Comparison of ENCODE assay signal across 15 cellular contexts in the genomic region with DNA sequence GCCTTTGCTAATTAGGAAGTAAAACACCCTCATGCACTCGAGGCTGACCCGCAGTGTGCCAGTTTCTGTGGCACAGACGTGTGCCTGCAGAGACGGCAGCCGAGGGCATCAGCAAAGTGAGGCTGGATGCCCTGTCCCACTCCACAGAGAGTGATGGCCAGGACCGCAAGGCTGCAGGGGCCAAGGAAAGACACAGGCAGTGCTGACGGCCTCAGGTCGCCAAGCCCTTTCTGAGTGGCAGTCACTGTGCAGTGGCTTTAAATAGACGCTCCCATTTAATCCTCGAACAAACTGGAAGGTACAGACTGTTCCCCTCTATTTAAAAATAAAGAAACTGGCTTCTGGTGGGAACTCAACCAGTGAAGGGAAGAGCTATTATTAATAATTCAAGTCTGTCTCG.
DNase-seq lines count a peak whose midpoint lies in the region; ATAC-seq and TF ChIP-seq lines count a peak whose summit lies in the region.
"Had no signal": no experiment of that assay in that cellular context is flagged by ENCODE, and none has a peak within 500 bp of the region (broad histone marks: within the 10 kb centered on the region; RNA-seq: fewer than 3 reads in every experiment).

No MANE protein-coding gene starts in this region.

- CTCF ChIA-PET in WTC11 (lab: Charles Lee) = no interaction called here
- CTCF ChIA-PET in activated naive CD4-positive, alpha-beta T cell treated with anti-CD3 and anti-CD28 coated beads, Interleukin-2, amount 10 ng/mL, durations not matched to agents 7 days and 5 days (lab: Charles Lee) = no interaction called here

- no peak overlapping the region for H3K4me3 Mint-ChIP-seq in WTC11
- no peak overlapping the region for H3K4me3 Mint-ChIP-seq in activated naive CD4-positive, alpha-beta T cell treated with anti-CD3 and anti-CD28 coated beads, Interleukin-2, amount 10 ng/mL, durations not matched to agents 7 days and 5 days
- H3K4me3 Mint-ChIP-seq: B cell; CD4-positive, alpha-beta T cell had no signal

- H3K27ac ChIP-seq in heart left ventricle = peak overlapping the region in 4 of 12 donors; percentile 37 to 60 (median 40)
- peak overlapping the region; percentile 68 for H3K27ac ChIP-seq in right cardiac atrium (ENCODE audit: low read length)
- peak overlapping the region; percentile 60 to 78 for H3K27ac ChIP-seq in tibial artery
- H3K27ac ChIP-seq: GM23248, HL-60 had no signal

- H3K36me3 Mint-ChIP-seq in WTC11 = no peaks in the 10 kb centered on the region
- no peaks in the 10 kb centered on the region for H3K36me3 Mint-ChIP-seq in activated naive CD4-positive, alpha-beta T cell treated with anti-CD3 and anti-CD28 coated beads, Interleukin-2, amount 10 ng/mL, durations not matched to agents 7 days and 5 days

- H3K4me3 ChIP-seq in heart left ventricle (no peak overlapping the region), right cardiac atrium (ENCODE audit: low read length) (no peak overlapping the region), tibial artery (no peak overlapping the region)
- H3K4me3 ChIP-seq: GM23248 had no signal

- no peak overlapping the region for H3K27ac Mint-ChIP-seq in WTC11
- H3K27ac Mint-ChIP-seq in activated naive CD4-positive, alpha-beta T cell treated with anti-CD3 and anti-CD28 coated beads, Interleukin-2, amount 10 ng/mL, durations not matched to agents 7 days and 5 days = no peak overlapping the region
- H3K27ac Mint-ChIP-seq: B cell; CD4-positive, alpha-beta T cell had no signal

- H3K9me3 Mint-ChIP-seq in WTC11 = peaks cover 10% of the 10 kb centered on the region
- peaks cover 6% of the 10 kb centered on the region for H3K9me3 Mint-ChIP-seq in activated naive CD4-positive, alpha-beta T cell treated with anti-CD3 and anti-CD28 coated beads, Interleukin-2, amount 10 ng/mL, durations not matched to agents 7 days and 5 days
- H3K9me3 Mint-ChIP-seq: CD4-positive, alpha-beta T cell had no signal

- H3K36me3 ChIP-seq in heart left ventricle (no peaks in the 10 kb centered on the region), tibial artery (no peaks in the 10 kb centered on the region)

- intact Hi-C loops in Right ventricle myocardium superior (cut with DNase I) = no loop called here
- intact Hi-C loops in cardiac septum (cut with DNase I) = no loop called here
- intact Hi-C loops in heart left ventricle (cut with DNase I) = no loop called here
- intact Hi-C loops in right cardiac atrium (cut with DNase I) = no loop called here
- intact Hi-C loops in tibial artery (cut with DNase I; ENCODE audit: low total_unique reads) = no loop called here

- POLR2A ChIA-PET in WTC11 (lab: Charles Lee) = no interaction called here

- WGBS in heart left ventricle, 4 donors = 45 to 73% (median 54%) methylated on average over 11 of the region's 11 CpGs
- WGBS in right cardiac atrium = 66% methylated on average over 11 of the region's 11 CpGs

- H3K27me3 Mint-ChIP-seq in WTC11 (ENCODE audit: low read depth) = no peaks in the 10 kb centered on the region
- no peaks in the 10 kb centered on the region for H3K27me3 Mint-ChIP-seq in activated naive CD4-positive, alpha-beta T cell treated with anti-CD3 and anti-CD28 coated beads, Interleukin-2, amount 10 ng/mL, durations not matched to agents 7 days and 5 days
- H3K27me3 Mint-ChIP-seq: B cell; CD4-positive, alpha-beta T cell had no signal

- peak; percentile 98 for ATAC-seq in Right ventricle myocardium superior (ENCODE audit: poor library complexity)
- ATAC-seq in heart left ventricle = peak; percentile 85 to 100 (median 98)
- ATAC-seq in right cardiac atrium = peak; percentile 83 to 88
- ATAC-seq in WTC11 = no peak

- TF ChIP-seq POLR2A in heart left ventricle (IDR thresholded peaks at IDR 0.05) = no peak

- no peaks in the 10 kb centered on the region for H3K27me3 ChIP-seq in heart left ventricle
- no peaks in the 10 kb centered on the region for H3K27me3 ChIP-seq in right cardiac atrium (ENCODE audit: control insufficient read depth, insufficient read depth)
- H3K27me3 ChIP-seq in tibial artery = no peaks in the 10 kb centered on the region

- H3K4me1 ChIP-seq in heart left ventricle = peaks cover 0 to 7% (median 0%) of the 10 kb centered on the region in 12 donors
- peaks cover 2% of the 10 kb centered on the region for H3K4me1 ChIP-seq in right cardiac atrium (ENCODE audit: control insufficient read depth, insufficient read depth, low read length)
- peaks cover 0 to 38% (median 8%) of the 10 kb centered on the region in 4 donors for H3K4me1 ChIP-seq in tibial artery

- peaks cover 0 to 4% (median 0%) of the 10 kb centered on the region in 12 donors for H3K9me3 ChIP-seq in heart left ventricle
- no peaks in the 10 kb centered on the region for H3K9me3 ChIP-seq in right cardiac atrium (ENCODE audit: control insufficient read depth, low read length)
- H3K9me3 ChIP-seq in tibial artery = peaks cover 0 to 12% (median 2%) of the 10 kb centered on the region in 3 donors

- H3K4me1 Mint-ChIP-seq in WTC11 = no peaks in the 10 kb centered on the region
- H3K4me1 Mint-ChIP-seq in activated naive CD4-positive, alpha-beta T cell treated with anti-CD3 and anti-CD28 coated beads, Interleukin-2, amount 10 ng/mL, durations not matched to agents 7 days and 5 days = no peaks in the 10 kb centered on the region
- H3K4me1 Mint-ChIP-seq: B cell had no signal

- TF ChIP-seq CTCF in heart left ventricle (IDR thresholded peaks at IDR 0.05) (no peak), tibial artery (IDR thresholded peaks at IDR 0.05) (no peak), WTC11 (IDR thresholded peaks at IDR 0.05) (no peak)

- DNase-seq in Right ventricle myocardium superior (peak; percentile 69), cardiac septum (ENCODE audit: low spot score) (no peak), heart left ventricle (peak in 2 of 5 donors; percentile 64 to 76), right cardiac atrium (peak; percentile 19 to 58 (median 49)), tibial artery (peak in 1 of 2 donors; percentile 83), WTC11 (ENCODE audit: low spot score) (no peak), NCI-H446 (lab: John Stamatoyannopoulos, UW) (no peak)
- no peak for DNase-seq in activated naive CD4-positive, alpha-beta T cell treated with anti-CD3 and anti-CD28 coated beads, Interleukin-2, amount 10 ng/mL, durations not matched to agents 7 days and 5 days
- DNase-seq: 8988T; Calu3; CD4-positive, alpha-beta T cell; DMS79; GM23248 had no signal

TF ChIP-seq in WTC11, 78 proteins besides CTCF, POLR2A, EP300 and RAD21:
- TF ChIP-seq, protein P1, sequence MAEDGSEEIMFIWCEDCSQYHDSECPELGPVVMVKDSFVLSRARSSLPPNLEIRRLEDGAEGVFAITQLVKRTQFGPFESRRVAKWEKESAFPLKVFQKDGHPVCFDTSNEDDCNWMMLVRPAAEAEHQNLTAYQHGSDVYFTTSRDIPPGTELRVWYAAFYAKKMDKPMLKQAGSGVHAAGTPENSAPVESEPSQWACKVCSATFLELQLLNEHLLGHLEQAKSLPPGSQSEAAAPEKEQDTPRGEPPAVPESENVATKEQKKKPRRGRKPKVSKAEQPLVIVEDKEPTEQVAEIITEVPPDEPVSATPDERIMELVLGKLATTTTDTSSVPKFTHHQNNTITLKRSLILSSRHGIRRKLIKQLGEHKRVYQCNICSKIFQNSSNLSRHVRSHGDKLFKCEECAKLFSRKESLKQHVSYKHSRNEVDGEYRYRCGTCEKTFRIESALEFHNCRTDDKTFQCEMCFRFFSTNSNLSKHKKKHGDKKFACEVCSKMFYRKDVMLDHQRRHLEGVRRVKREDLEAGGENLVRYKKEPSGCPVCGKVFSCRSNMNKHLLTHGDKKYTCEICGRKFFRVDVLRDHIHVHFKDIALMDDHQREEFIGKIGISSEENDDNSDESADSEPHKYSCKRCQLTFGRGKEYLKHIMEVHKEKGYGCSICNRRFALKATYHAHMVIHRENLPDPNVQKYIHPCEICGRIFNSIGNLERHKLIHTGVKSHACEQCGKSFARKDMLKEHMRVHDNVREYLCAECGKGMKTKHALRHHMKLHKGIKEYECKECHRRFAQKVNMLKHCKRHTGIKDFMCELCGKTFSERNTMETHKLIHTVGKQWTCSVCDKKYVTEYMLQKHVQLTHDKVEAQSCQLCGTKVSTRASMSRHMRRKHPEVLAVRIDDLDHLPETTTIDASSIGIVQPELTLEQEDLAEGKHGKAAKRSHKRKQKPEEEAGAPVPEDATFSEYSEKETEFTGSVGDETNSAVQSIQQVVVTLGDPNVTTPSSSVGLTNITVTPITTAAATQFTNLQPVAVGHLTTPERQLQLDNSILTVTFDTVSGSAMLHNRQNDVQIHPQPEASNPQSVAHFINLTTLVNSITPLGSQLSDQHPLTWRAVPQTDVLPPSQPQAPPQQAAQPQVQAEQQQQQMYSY (CRISPR knock-in tag; IDR thresholded peaks at IDR 0.05) = no peak
- TF ChIP-seq NFYB (CRISPR knock-in tag; conservative IDR thresholded peaks at IDR 0.05; ENCODE audit: low read depth) = no peak

Comparison
In these comparisons a context has a peak if more than half of its experiments do, and no peak if none do; other contexts are left out.
1. DNase-seq: peak in Right ventricle myocardium superior (single experiment) and right cardiac atrium (3 of 3); none in cardiac septum (single experiment), WTC11 (single experiment), NCI-H446 (0 of 2) and activated naive CD4-positive, alpha-beta T cell treated with anti-CD3 and anti-CD28 coated beads, Interleukin-2, amount 10 ng/mL, durations not matched to agents 7 days and 5 days (single experiment).